25 cellular contexts compared by ENCODE assay signal in the genomic region with DNA sequence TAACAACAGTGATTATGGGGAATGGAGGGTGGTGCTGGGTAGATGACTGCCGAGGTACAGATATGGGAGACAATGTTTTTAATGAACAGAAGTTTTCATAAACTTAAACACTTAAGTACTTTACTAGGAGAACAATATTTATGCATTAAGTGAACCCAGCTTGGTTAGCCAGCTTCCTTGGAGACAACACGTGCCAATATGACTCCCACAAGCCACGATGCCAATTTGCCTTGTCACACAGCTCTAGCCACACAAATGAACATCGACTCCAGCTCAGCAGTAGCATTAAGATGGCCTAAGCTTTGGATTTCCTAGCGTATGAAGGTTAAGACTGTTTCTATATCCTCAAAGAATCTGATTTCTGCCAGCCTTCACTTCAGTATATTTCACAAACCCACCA.
DNase-seq lines count a peak whose midpoint lies in the region; ATAC-seq and TF ChIP-seq lines count a peak whose summit lies in the region.
"Had no signal": no experiment of that assay in that cellular context is flagged by ENCODE, and none has a peak within 500 bp of the region (broad histone marks: within the 10 kb centered on the region; RNA-seq: fewer than 3 reads in every experiment).

No MANE protein-coding gene starts in this region.

- H3K27ac ChIP-seq in left ventricle myocardium inferior (replicated peaks), result peak overlapping the region; percentile 82
- peak overlapping the region; percentile 62 for H3K27ac ChIP-seq in cingulate gyrus (ENCODE audit: low read depth, low read length)
- H3K27ac ChIP-seq in osteoblast (ENCODE audit: low read depth, low read length), result peak overlapping the region; percentile 77
- H3K27ac ChIP-seq: epithelial cell of prostate, parathyroid adenoma had no signal

- H3K79me2 ChIP-seq in osteoblast (ENCODE audit: insufficient read depth, low read length), result peaks cover 70% of the 10 kb centered on the region
- H3K79me2 ChIP-seq: parathyroid adenoma had no signal

- DNase-seq in left ventricle myocardium inferior, result no peak
- no peak for DNase-seq in left ventricle myocardium superior
- DNase-seq in osteoblast (ENCODE audit: insufficient read length, low spot score, missing footprints), result no peak
- DNase-seq in activated effector memory CD4-positive, alpha-beta T cell treated with anti-CD3 and anti-CD28 coated beads, Interleukin-2, amount 50 U/mL, for 16 hours, result no peak
- DNase-seq in T-helper 2 cell, result no peak
- DNase-seq: anterior cingulate cortex; CD8-positive, alpha-beta T cell; GF-D8; HCEC 1CT; left colon; midbrain; NCI-H1417 treated with DMSO at 0.1 percent for 48 hours; right cardiac atrium; SHP77; stimulated activated naive CD8-positive, alpha-beta T cell treated with anti-CD3 and anti-CD28 coated beads, Interleukin-15, Interleukin-2, amounts not matched to agents 100 U/mL and 50 U/mL, for 24 hours; T1000; transverse colon had no signal

- peak overlapping the region; percentile 62 for H3K4me3 ChIP-seq in left ventricle myocardium inferior
- no peak overlapping the region for H3K4me3 ChIP-seq in osteoblast (ENCODE audit: insufficient read depth, low read length)
- H3K4me3 ChIP-seq: transverse colon had no signal

- H3K27me3 ChIP-seq in left ventricle myocardium inferior (ENCODE audit: low read depth) (no peaks in the 10 kb centered on the region), osteoblast (ENCODE audit: insufficient read depth, low read length) (no peaks in the 10 kb centered on the region)
- H3K27me3 ChIP-seq: transverse colon had no signal

- H3K4me2 ChIP-seq in osteoblast (ENCODE audit: insufficient read depth, low read length), result no peak overlapping the region

- ATAC-seq in left ventricle myocardium superior (no peak), HG02981 (IDR thresholded peaks at IDR 0.05; ENCODE audit: unreplicated experiment) (no peak), HG03460 (IDR thresholded peaks at IDR 0.05; ENCODE audit: unreplicated experiment) (no peak)
- ATAC-seq: activated naive CD4-positive, alpha-beta T cell treated with anti-CD3 and anti-CD28 coated beads, Interleukin-2, amount 50 U/mL, for 72 hours; CD8-positive, alpha-beta T cell; HepG2; left colon; stimulated activated naive CD8-positive, alpha-beta T cell treated with anti-CD3 and anti-CD28 coated beads, Interleukin-15, Interleukin-2, amounts not matched to agents 100 U/mL and 50 U/mL, for 24 hours; WTC11 had no signal

- H3K4me1 ChIP-seq in left ventricle myocardium inferior (peaks cover 82% of the 10 kb centered on the region), osteoblast (ENCODE audit: insufficient read depth, low read length) (peaks cover 59% of the 10 kb centered on the region)
- H3K4me1 ChIP-seq: parathyroid adenoma had no signal

- no peak for TF ChIP-seq CTCF in left ventricle myocardium inferior (IDR thresholded peaks at IDR 0.05; ENCODE audit: borderline replicate concordance)
- TF ChIP-seq CTCF in osteoblast (IDR thresholded peaks at IDR 0.05; ENCODE audit: extremely low read depth, low read depth, low read length), result no peak

- intact Hi-C loops in left ventricle myocardium inferior (cut with micrococcal nuclease) (no loop called here), left ventricle myocardium superior (cut with micrococcal nuclease) (no loop called here)

- H4K20me1 ChIP-seq in osteoblast (ENCODE audit: insufficient read depth, low read length), result no peaks in the 10 kb centered on the region

- no peak overlapping the region for H2AFZ ChIP-seq in osteoblast (ENCODE audit: low read length)
- H2AFZ ChIP-seq: parathyroid adenoma had no signal

- H3K36me3 ChIP-seq in left ventricle myocardium inferior (no peaks in the 10 kb centered on the region), osteoblast (ENCODE audit: insufficient read depth, low read length) (no peaks in the 10 kb centered on the region)
- H3K36me3 ChIP-seq: transverse colon had no signal

- H3K9me3 ChIP-seq in left ventricle myocardium inferior (replicated peaks), result no peaks in the 10 kb centered on the region
- no peaks in the 10 kb centered on the region for H3K9me3 ChIP-seq in osteoblast (ENCODE audit: low read depth, low read length)
- H3K9me3 ChIP-seq: transverse colon had no signal
